In genomic region chr2:96315400-96316071, GRCh38 we compare ENCODE assay signal across 1 cellular context.
A peak's percentile ranks its signal among the peaks of the same experiment; 100 is the strongest.
TF ChIP-seq lines count a peak whose summit lies in the region.

No MANE protein-coding gene starts in this region.

TF ChIP-seq in SK-N-SH, 30 proteins besides CTCF, POLR2A, EP300 and RAD21 (continued from another document):
- peak; percentile 79 for TF ChIP-seq PBX3 (IDR thresholded peaks at IDR 0.05)
- no peak for TF ChIP-seq MXI1 (IDR thresholded peaks at IDR 0.05; ENCODE audit: low read depth, low read length)
- no peak for TF ChIP-seq TEAD4 (IDR thresholded peaks at IDR 0.05; ENCODE audit: borderline replicate concordance, insufficient read depth)
- TF ChIP-seq YY1 (IDR thresholded peaks at IDR 0.05; ENCODE audit: low read depth), result no peak
- no peak for TF ChIP-seq FOXM1 (IDR thresholded peaks at IDR 0.05; ENCODE audit: low read depth)
